In genomic region chr22:23685205-23685784, GRCh38 we compare ENCODE assay signal across 16 cellular contexts. TPM values are rescaled to one million over a fixed set of nuclear protein-coding genes. Genes with fewer than 3 reads are reported as not detected.
DNase-seq lines count a peak whose midpoint lies in the region; TF ChIP-seq lines count a peak whose summit lies in the region.
"Had no signal": no experiment of that assay in that cellular context is flagged by ENCODE, and none has a peak within 500 bp of the region (broad histone marks: within the 10 kb centered on the region; RNA-seq: fewer than 3 reads in every experiment).

No MANE protein-coding gene starts in this region.

- in situ Hi-C loops in GM13977 (cut with MboI; ENCODE audit: low pct_unique_long_range_greater_than_20kb, low sequenced_read_pairs, unreplicated experiment) = no loop called here

- H3K27me3 Mint-ChIP-seq in CD14-positive monocyte (ENCODE audit: low read depth in 3 of 3) = no peaks in the 10 kb centered on the region
- H3K27me3 Mint-ChIP-seq: activated naive CD8-positive, alpha-beta T cell treated with anti-CD3 and anti-CD28 coated beads for 36 hours had no signal

- H3K27ac ChIP-seq in SJCRH30 = no peak overlapping the region
- peak overlapping the region; percentile 75 for H3K27ac ChIP-seq in skeletal muscle tissue (ENCODE audit: low read depth, low read length)
- H3K27ac ChIP-seq: 22Rv1, HL-60, neural progenitor cell, SJSA1 had no signal

- intact Hi-C loops in CD14-positive monocyte (cut with micrococcal nuclease) = no loop called here

- H3K9ac ChIP-seq in skeletal muscle tissue (ENCODE audit: low read depth in 1 of 3, low read length in 3 of 3) = peak overlapping the region in 1 of 3 donors; percentile 8
- H3K9ac ChIP-seq: neural progenitor cell had no signal

- H3K4me3 Mint-ChIP-seq in CD14-positive monocyte = no peak overlapping the region
- H3K4me3 Mint-ChIP-seq: activated naive CD8-positive, alpha-beta T cell treated with anti-CD3 and anti-CD28 coated beads for 36 hours had no signal

- peaks cover 4% of the 10 kb centered on the region; the same call in 1 of the 2 replicates for H3K4me1 ChIP-seq in SJCRH30
- peaks cover 22 to 63% (median 54%) of the 10 kb centered on the region in 3 donors for H3K4me1 ChIP-seq in skeletal muscle tissue (ENCODE audit: control insufficient read depth in 3 of 3, insufficient read depth in 3 of 3, low read length in 3 of 3)
- H3K4me1 ChIP-seq: neural progenitor cell, SJSA1 had no signal

- H3K4me3 ChIP-seq in SJCRH30 = no peak overlapping the region
- no peak overlapping the region for H3K4me3 ChIP-seq in foreskin fibroblast (ENCODE audit: low read depth in 1 of 2, low read length in 2 of 2)
- H3K4me3 ChIP-seq in skeletal muscle tissue (ENCODE audit: low read length in 3 of 3) = peak overlapping the region in 1 of 3 donors; percentile 49
- H3K4me3 ChIP-seq: lung, neural progenitor cell, SJSA1 had no signal

- H3K9me3 ChIP-seq in SJCRH30 (replicated peaks) (no peaks in the 10 kb centered on the region), skeletal muscle tissue (ENCODE audit: control insufficient read depth in 3 of 3, low read length in 3 of 3) (no peaks in the 10 kb centered on the region)
- H3K9me3 ChIP-seq: SJSA1 had no signal

- H3K27me3 ChIP-seq in SJCRH30 (no peaks in the 10 kb centered on the region), skeletal muscle tissue (ENCODE audit: control insufficient read depth in 3 of 3, insufficient read depth in 3 of 3, low read length in 3 of 3) (no peaks in the 10 kb centered on the region)
- H3K27me3 ChIP-seq: neural progenitor cell, SJSA1 had no signal

- H3K36me3 ChIP-seq in SJCRH30 (peaks cover 3% of the 10 kb centered on the region; the same call in 1 of the 2 replicates), skeletal muscle tissue (ENCODE audit: control insufficient read depth in 3 of 3, insufficient read depth in 3 of 3, low read length in 3 of 3) (peaks cover 7 to 20% (median 10%) of the 10 kb centered on the region in 3 donors)
- H3K36me3 ChIP-seq: neural progenitor cell had no signal

- TF ChIP-seq CTCF in foreskin fibroblast (IDR thresholded peaks at IDR 0.05; ENCODE audit: low read depth, low read length) = no peak
- no peak for TF ChIP-seq CTCF in GM13977 (IDR thresholded peaks at IDR 0.05; ENCODE audit: extremely low read depth, insufficient read depth, missing control alignments)
- TF ChIP-seq CTCF in CD14-positive monocyte (IDR thresholded peaks at IDR 0.05) = no peak
- TF ChIP-seq CTCF in GM20000 (IDR thresholded peaks at IDR 0.05; ENCODE audit: extremely low read depth, missing control alignments) = no peak

- H3K4me1 Mint-ChIP-seq in CD14-positive monocyte = peaks cover 9% of the 10 kb centered on the region

- no peaks in the 10 kb centered on the region for H3K9me3 Mint-ChIP-seq in CD14-positive monocyte
- H3K9me3 Mint-ChIP-seq: activated naive CD8-positive, alpha-beta T cell treated with anti-CD3 and anti-CD28 coated beads for 36 hours; neural progenitor cell had no signal

- peak; percentile 7 for DNase-seq in activated CD4-positive, CD25-positive, alpha-beta regulatory T cell treated with anti-CD3 and anti-CD28 coated beads, Interleukin-2, amount 50 U/mL, for 72 hours
- DNase-seq in activated CD4-positive, CD25-positive, alpha-beta regulatory T cell (lab: John Stamatoyannopoulos, UW) = no peak
- DNase-seq in SJCRH30 = peak; percentile 20 to 31
- DNase-seq in foreskin fibroblast = peak; percentile 37 to 70
- DNase-seq in GM13977 (ENCODE audit: low spot score) = no peak
- DNase-seq in CD14-positive monocyte (ENCODE audit: low spot score) = no peak
- DNase-seq in GM20000 (ENCODE audit: low spot score) = no peak
- DNase-seq: activated naive CD8-positive, alpha-beta T cell treated with anti-CD3 and anti-CD28 coated beads for 36 hours; COR-L47; NCI-H2081 had no signal

- peaks cover 44 to 64% of the 10 kb centered on the region in 2 donors for H3K36me3 Mint-ChIP-seq in CD14-positive monocyte

- peak overlapping the region in 2 of 7 donors; percentile 21 to 66 for H3K27ac Mint-ChIP-seq in CD14-positive monocyte
- H3K27ac Mint-ChIP-seq: activated naive CD8-positive, alpha-beta T cell treated with anti-CD3 and anti-CD28 coated beads for 36 hours; neural progenitor cell had no signal

RNA-seq across cellular contexts. Expression of gene RGL4, which starts 5.5 kb away (rescaled TPM):
- 0.03 TPM in 1 of 2 replicates, not detected in the other for total RNA-seq in SJCRH30 (2014; rRNA removed; shearing (Covaris generic))
- total RNA-seq in skeletal muscle tissue = 0.52 TPM
- 1 to 10 TPM; 2.3 to 2.4 TPM for polyA plus RNA-seq in CD14-positive monocyte
- total RNA-seq: SJSA1 had no signal

RNA-seq across cellular contexts. Expression of gene DRICH1, which starts 53.2 kb away (rescaled TPM):
- total RNA-seq in SJCRH30 (2014; rRNA removed; shearing (Covaris generic)) = not detected in 2 replicates
- total RNA-seq in skeletal muscle tissue = 0.52 TPM
- not detected for polyA plus RNA-seq in CD14-positive monocyte
- total RNA-seq: activated naive CD8-positive, alpha-beta T cell treated with anti-CD3 and anti-CD28 coated beads for 36 hours; SJSA1 had no signal

Comparison
In these comparisons a context has a peak if more than half of its experiments do, and no peak if none do; other contexts are left out.
1. DNase-seq: peak in activated CD4-positive, CD25-positive, alpha-beta regulatory T cell treated with anti-CD3 and anti-CD28 coated beads, Interleukin-2, amount 50 U/mL, for 72 hours (single experiment), SJCRH30 (2 of 2) and foreskin fibroblast (2 of 2); none in activated CD4-positive, CD25-positive, alpha-beta regulatory T cell (0 of 4), GM13977 (single experiment), CD14-positive monocyte (single experiment) and GM20000 (single experiment).